ENCODE assay signal across 9 cellular contexts in genomic region chr21:14215971-14216621, GRCh38. TPM values are rescaled to one million over a fixed set of nuclear protein-coding genes. Genes with fewer than 3 reads are reported as not detected.
DNase-seq lines count a peak whose midpoint lies in the region; ATAC-seq and FAIRE-seq lines count a peak whose summit lies in the region.
"Had no signal": no experiment of that assay in that cellular context is flagged by ENCODE, and none has a peak within 500 bp of the region (broad histone marks: within the 10 kb centered on the region; RNA-seq: fewer than 3 reads in every experiment).

TSS of gene RBM11 (plus strand) at chr21:14216157. CDS start at chr21:14216187, 30 bp downstream.

- H3K4me1 Mint-ChIP-seq in T-cell, result peaks cover 7 to 15% (median 12%) of the 10 kb centered on the region in 3 donors

- no peaks in the 10 kb centered on the region for H3K36me3 Mint-ChIP-seq in T-cell

- H3K4me1 ChIP-seq in rectal smooth muscle tissue (ENCODE audit: control insufficient read depth, insufficient read depth, low read length), result peaks cover 2% of the 10 kb centered on the region

- DNase-seq in DMS153 (lab: John Stamatoyannopoulos, UW) (peak; percentile 45), KG1 (lab: John Stamatoyannopoulos, UW) (peak; percentile 42), T-cell (peak; percentile 32 to 84 (median 68)), amniotic epithelial cell (ENCODE audit: low read depth) (peak; percentile 4), hepatic stellate cell (ENCODE audit: low spot score) (peak; percentile 8), urothelium cell line (ENCODE audit: low spot score) (peak; percentile 87)

- peak within 1 kb of the TSS; percentile 49 for H3K9ac ChIP-seq in rectal smooth muscle tissue (ENCODE audit: low read length)

- peak within 1 kb of the TSS; percentile 31 to 84 for H3K27ac Mint-ChIP-seq in T-cell

- peaks cover 4 to 11% of the 10 kb centered on the region in 2 donors for H3K27me3 Mint-ChIP-seq in T-cell

- FAIRE-seq in urothelium cell line (lab: Jason Lieb, UNC), result no peak

- H3K27me3 ChIP-seq in rectal smooth muscle tissue (ENCODE audit: control insufficient read depth, insufficient read depth, low read length), result no peaks in the 10 kb centered on the region

- ATAC-seq in GM21576 (IDR thresholded peaks at IDR 0.05; ENCODE audit: unreplicated experiment) (peak; percentile 96), T-cell (replicated peaks in 1 of 4) (peak; percentile 94 to 97 (median 96))

- peak within 1 kb of the TSS; percentile 67 for H3K4me3 ChIP-seq in rectal smooth muscle tissue (ENCODE audit: low read length)

- no peak within 1 kb of the TSS for H3K27ac ChIP-seq in rectal smooth muscle tissue (ENCODE audit: low read depth, low read length)

- H3K36me3 ChIP-seq in rectal smooth muscle tissue (ENCODE audit: control insufficient read depth, insufficient read depth, low read length), result no peaks in the 10 kb centered on the region

- CTCF ChIA-PET in T-cell (lab: Charles Lee), result no interaction called here

- POLR2A ChIA-PET in T-cell (lab: Charles Lee), result no interaction called here

- peak within 1 kb of the TSS; percentile 82 to 85 (median 85) for H3K4me3 Mint-ChIP-seq in T-cell

- no peaks in the 10 kb centered on the region for H3K9me3 Mint-ChIP-seq in T-cell

RNA-seq across cellular contexts. Expression of gene RBM11, which starts in this region (rescaled TPM):
- 10 to 100 TPM in 1 of 5 donors, 1 to 10 TPM in 4; 2.5 to 16.8 (median 6.2) TPM for total RNA-seq in T-cell
- total RNA-seq: glomerular endothelial cell had no signal

Comparison
In these comparisons a context has a peak if more than half of its experiments do, and no peak if none do; other contexts are left out.
1. DNase-seq: peak in every context shown above with its lines; median percentile 87 in urothelium cell line; 68 in T-cell; 45 in DMS153; 42 in KG1; 8 in hepatic stellate cell; 4 in amniotic epithelial cell.